ENCODE assay signal across 28 cellular contexts in genomic region chr4:81065446-81065845, GRCh38. TPM values are rescaled to one million over a fixed set of nuclear protein-coding genes. Genes with fewer than 3 reads are reported as not detected.
"Had no signal": no experiment of that assay in that cellular context is flagged by ENCODE, and none has a peak within 500 bp of the region (broad histone marks: within the 10 kb centered on the region; RNA-seq: fewer than 3 reads in every experiment).

No MANE protein-coding gene starts in this region.

- H3K4me3 ChIP-seq: K562, SJSA1, SK-N-MC had no signal

- DNase-seq: Kasumi-1, MV-4-11, NCI-H1048, NCI-H1105, NCI-H1417, NCI-H1436 treated with DMSO at 0.1 percent for 48 hours, NCI-H1694, NCI-H187 treated with DMSO at 0.1 percent for 48 hours, NCI-H2029 treated with DMSO at 0.1 percent for 48 hours, NCI-H2171, NCI-H226, NCI-H446, NCI-H510A, NCI-H524 treated with DMSO at 0.1 percent for 48 hours, NCI-H69, NCI-H774, Right ventricle myocardium superior, RPMI8226, SIG-M5 had no signal

- H3K27me3 ChIP-seq: SJSA1 had no signal

- H3K36me3 ChIP-seq: SJSA1 had no signal

- H3K27ac ChIP-seq: HL-60, KMS-11, SJSA1, SK-N-MC had no signal

- ATAC-seq: K562 had no signal

- H3K4me1 ChIP-seq: SJSA1 had no signal

- H3K9me3 Mint-ChIP-seq: IgD-negative memory B cell had no signal

- H3K27ac Mint-ChIP-seq: IgD-negative memory B cell had no signal

- H3K4me3 Mint-ChIP-seq: IgD-negative memory B cell had no signal

- H3K9me3 ChIP-seq: SJSA1 had no signal

- H3K36me3 Mint-ChIP-seq: IgD-negative memory B cell had no signal

- FAIRE-seq: HTR-8/SVneo, K562, RCC 7860 had no signal

RNA-seq across cellular contexts. Expression of gene BMP3, which starts 34.9 kb away (rescaled TPM):
- total RNA-seq: K562, M059J, Right ventricle myocardium superior had no signal
